ENCODE assay signal across 21 cellular contexts in the genomic region with DNA sequence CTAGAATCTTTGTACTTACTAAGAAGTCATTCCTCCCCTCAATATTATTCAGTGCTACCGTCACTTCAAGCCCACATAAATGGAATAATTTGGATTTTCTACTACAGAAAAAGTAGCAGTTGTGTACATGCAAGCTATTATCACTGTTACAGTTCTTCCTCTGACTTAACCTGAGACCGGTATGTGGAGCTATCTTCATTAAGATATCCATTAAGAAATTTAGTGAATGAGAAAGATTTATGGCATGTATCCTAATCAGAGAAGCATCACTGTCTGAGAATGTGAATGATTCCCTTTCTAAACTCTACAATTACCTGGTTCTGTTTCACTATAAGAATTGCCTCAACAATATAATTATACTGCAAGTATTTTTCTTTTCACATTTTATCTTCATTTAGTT.
"Had no signal": no experiment of that assay in that cellular context is flagged by ENCODE, and none has a peak within 500 bp of the region (broad histone marks: within the 10 kb centered on the region; RNA-seq: fewer than 3 reads in every experiment).

No MANE protein-coding gene starts in this region.

- H3K9me3 Mint-ChIP-seq: activated CD8-positive, alpha-beta T cell treated with anti-CD3 and anti-CD28 coated beads for 36 hours; activated T-cell treated with anti-CD3 and anti-CD28 coated beads, Interleukin-2, amount 50 U/mL, for 24 hours; activated T-helper 2 cell treated with anti-CD3 and anti-CD28 coated beads, Interferon-gamma antibody, Interleukin-2, Interleukin-4, amounts not matched to agents 10 μg/mL and 5 μg/mL and 100 μg/mL, durations not matched to agents 14 hours and 24 hours and 36 hours; nephron progenitor cell; stimulated activated effector memory CD8-positive, alpha-beta T cell treated with anti-CD3 and anti-CD28 coated beads, Interleukin-12 subunit alpha, Interleukin-12 subunit beta, amount 100 ng/mL, for 72 hours had no signal

- H3K4me1 Mint-ChIP-seq: nephron progenitor cell had no signal

- H3K27ac Mint-ChIP-seq: activated CD8-positive, alpha-beta T cell treated with anti-CD3 and anti-CD28 coated beads for 36 hours; activated T-cell treated with anti-CD3 and anti-CD28 coated beads, Interleukin-2, amount 50 U/mL, for 24 hours; activated T-helper 2 cell treated with anti-CD3 and anti-CD28 coated beads, Interferon-gamma antibody, Interleukin-2, Interleukin-4, amounts not matched to agents 10 μg/mL and 5 μg/mL and 100 μg/mL, durations not matched to agents 14 hours and 24 hours and 36 hours; nephron progenitor cell; progenitor cell of endocrine pancreas; stimulated activated effector memory CD8-positive, alpha-beta T cell treated with anti-CD3 and anti-CD28 coated beads, Interleukin-12 subunit alpha, Interleukin-12 subunit beta, amount 100 ng/mL, for 72 hours had no signal

- H3K27me3 Mint-ChIP-seq: activated CD8-positive, alpha-beta T cell treated with anti-CD3 and anti-CD28 coated beads for 36 hours; activated T-cell treated with anti-CD3 and anti-CD28 coated beads, Interleukin-2, amount 50 U/mL, for 24 hours; progenitor cell of endocrine pancreas had no signal

- H3K27me3 ChIP-seq: esophagus muscularis mucosa, stomach, testis, upper lobe of left lung had no signal

- DNase-seq: activated CD4-positive, alpha-beta T cell treated with anti-CD3 and anti-CD28 coated beads for 48 hours; activated CD4-positive, CD25-positive, alpha-beta regulatory T cell; activated CD8-positive, alpha-beta T cell treated with anti-CD3 and anti-CD28 coated beads for 36 hours; activated naive CD4-positive, alpha-beta T cell treated with Interleukin-2 at 50 U/mL for 16 hours; activated T-cell treated with anti-CD3 and anti-CD28 coated beads, Interleukin-2, amount 50 U/mL, for 24 hours; anterior cingulate cortex; cerebellar nuclear complex; effector CD4-positive, alpha-beta T cell; midbrain; nephron progenitor cell; occipital lobe; stimulated activated CD4-positive, alpha-beta T cell treated with anti-CD3 and anti-CD28 coated beads, Interleukin-4, amount 100 ng/mL, for 24 hours; stomach; T1000; testis; upper lobe of left lung had no signal

- H3K4me1 ChIP-seq: esophagus muscularis mucosa, stomach, testis, upper lobe of left lung had no signal

- H3K36me3 ChIP-seq: esophagus muscularis mucosa, stomach, upper lobe of left lung had no signal

- H3K27ac ChIP-seq: esophagus muscularis mucosa, testis, upper lobe of left lung had no signal

- H3K36me3 Mint-ChIP-seq: stimulated activated effector memory CD8-positive, alpha-beta T cell treated with anti-CD3 and anti-CD28 coated beads, Interleukin-12 subunit alpha, Interleukin-12 subunit beta, amount 100 ng/mL, for 72 hours had no signal

- H3K9me3 ChIP-seq: esophagus muscularis mucosa, stomach, testis, upper lobe of left lung had no signal

- H3K4me3 ChIP-seq: esophagus muscularis mucosa, lung, stomach, testis, upper lobe of left lung had no signal

- H3K4me3 Mint-ChIP-seq: activated CD8-positive, alpha-beta T cell treated with anti-CD3 and anti-CD28 coated beads for 36 hours; activated T-cell treated with anti-CD3 and anti-CD28 coated beads, Interleukin-2, amount 50 U/mL, for 24 hours; nephron progenitor cell; stimulated activated effector memory CD8-positive, alpha-beta T cell treated with anti-CD3 and anti-CD28 coated beads, Interleukin-12 subunit alpha, Interleukin-12 subunit beta, amount 100 ng/mL, for 72 hours had no signal

- ATAC-seq: activated CD8-positive, alpha-beta T cell treated with anti-CD3 and anti-CD28 coated beads for 36 hours had no signal
